9 cellular contexts compared by ENCODE assay signal in genomic region chr3:184016169-184016570, GRCh38. TPM values are rescaled to one million over a fixed set of nuclear protein-coding genes. Genes with fewer than 3 reads are reported as not detected.
A peak's percentile ranks its signal among the peaks of the same experiment; 100 is the strongest.
DNase-seq lines count a peak whose midpoint lies in the region; ATAC-seq and TF ChIP-seq lines count a peak whose summit lies in the region.
"Had no signal": no experiment of that assay in that cellular context is flagged by ENCODE, and none has a peak within 500 bp of the region (broad histone marks: within the 10 kb centered on the region; RNA-seq: fewer than 3 reads in every experiment).

No MANE protein-coding gene starts in this region.

- no peak for TF ChIP-seq CTCF in GM23338 (conservative IDR thresholded peaks at IDR 0.05; ENCODE audit: low read depth in 2 of 2)
- TF ChIP-seq CTCF in mesothelial cell of epicardium (IDR thresholded peaks at IDR 0.05; ENCODE audit: unreplicated experiment), result no peak

- H3K27ac Mint-ChIP-seq in GM23338 (no peak overlapping the region), mesothelial cell of epicardium (peak overlapping the region; percentile 25)
- H3K27ac Mint-ChIP-seq in activated T-helper 2 cell treated with anti-CD3 and anti-CD28 coated beads, Interferon-gamma antibody, Interleukin-2, Interleukin-4, amounts not matched to agents 10 μg/mL and 5 μg/mL and 100 μg/mL, durations not matched to agents 14 hours and 24 hours and 36 hours, result no peak overlapping the region

- no peak for DNase-seq in GM23338 (ENCODE audit: low spot score)
- no peak for DNase-seq in activated T-helper 2 cell treated with anti-CD3 and anti-CD28 coated beads, Interferon-gamma antibody, Interleukin-2, Interleukin-4, amounts not matched to agents 10 μg/mL and 5 μg/mL and 100 μg/mL, durations not matched to agents 14 hours and 24 hours and 36 hours (ENCODE audit: low spot score)
- DNase-seq in mesothelial cell of epicardium (ENCODE audit: low spot score in 2 of 2, unreplicated experiment in 2 of 2), result no peak
- DNase-seq in H4 (ENCODE audit: low spot score), result no peak
- DNase-seq in activated gamma-delta T cell (lab: John Stamatoyannopoulos, UW), result no peak

- H3K36me3 ChIP-seq in ACC112 (ENCODE audit: insufficient read depth, low read length), result peaks cover 5% of the 10 kb centered on the region
- no peaks in the 10 kb centered on the region for H3K36me3 ChIP-seq in GM23338 (ENCODE audit: insufficient read depth)

- H3K36me3 Mint-ChIP-seq in GM23338 (ENCODE audit: low read depth) (peaks cover 24% of the 10 kb centered on the region), mesothelial cell of epicardium (peaks cover 21% of the 10 kb centered on the region)
- peaks cover 9% of the 10 kb centered on the region for H3K36me3 Mint-ChIP-seq in activated T-helper 2 cell treated with anti-CD3 and anti-CD28 coated beads, Interferon-gamma antibody, Interleukin-2, Interleukin-4, amounts not matched to agents 10 μg/mL and 5 μg/mL and 100 μg/mL, durations not matched to agents 14 hours and 24 hours and 36 hours (ENCODE audit: low read depth)

- H3K4me3 Mint-ChIP-seq in GM23338 (peak overlapping the region; percentile 99), mesothelial cell of epicardium (peak overlapping the region; percentile 100)
- H3K4me3 Mint-ChIP-seq in activated T-helper 2 cell treated with anti-CD3 and anti-CD28 coated beads, Interferon-gamma antibody, Interleukin-2, Interleukin-4, amounts not matched to agents 10 μg/mL and 5 μg/mL and 100 μg/mL, durations not matched to agents 14 hours and 24 hours and 36 hours (ENCODE audit: low read depth), result peak overlapping the region; percentile 97

- peaks cover 9% of the 10 kb centered on the region; the same call in 1 of the 2 replicates for H4K20me1 ChIP-seq in GM23338 (replicated peaks; ENCODE audit: insufficient read depth)

- H3K79me2 ChIP-seq in ACC112 (ENCODE audit: control insufficient read depth, insufficient read depth, low read length, unreplicated experiment) (peaks cover 19% of the 10 kb centered on the region), GM23338 (replicated peaks; ENCODE audit: insufficient read depth) (peaks cover 33% of the 10 kb centered on the region)

- H3K27me3 Mint-ChIP-seq in GM23338 (ENCODE audit: insufficient read depth, low read depth, poor library complexity) (peaks cover 6% of the 10 kb centered on the region), mesothelial cell of epicardium (ENCODE audit: low read depth) (peaks cover 2% of the 10 kb centered on the region)
- peaks cover 8% of the 10 kb centered on the region for H3K27me3 Mint-ChIP-seq in activated T-helper 2 cell treated with anti-CD3 and anti-CD28 coated beads, Interferon-gamma antibody, Interleukin-2, Interleukin-4, amounts not matched to agents 10 μg/mL and 5 μg/mL and 100 μg/mL, durations not matched to agents 14 hours and 24 hours and 36 hours (ENCODE audit: low read depth)

- H3K4me1 ChIP-seq in ACC112 (ENCODE audit: control insufficient read depth, insufficient read depth, low read length, unreplicated experiment), result peaks cover 10% of the 10 kb centered on the region
- H3K4me1 ChIP-seq in GM23338 (ENCODE audit: insufficient read depth), result peaks cover 11% of the 10 kb centered on the region

- H3K27me3 ChIP-seq in ACC112 (ENCODE audit: insufficient read depth, low read length) (no peaks in the 10 kb centered on the region), GM23338 (ENCODE audit: insufficient read depth) (no peaks in the 10 kb centered on the region)

- H3K4me1 Mint-ChIP-seq in GM23338, result peaks cover 18% of the 10 kb centered on the region
- peaks cover 21% of the 10 kb centered on the region for H3K4me1 Mint-ChIP-seq in activated T-helper 2 cell treated with anti-CD3 and anti-CD28 coated beads, Interferon-gamma antibody, Interleukin-2, Interleukin-4, amounts not matched to agents 10 μg/mL and 5 μg/mL and 100 μg/mL, durations not matched to agents 14 hours and 24 hours and 36 hours (ENCODE audit: low read depth)
- H3K4me1 Mint-ChIP-seq in mesothelial cell of epicardium, result peaks cover 33% of the 10 kb centered on the region

- H2AFZ ChIP-seq in ACC112 (ENCODE audit: low read length, unreplicated experiment), result no peak overlapping the region
- no peak overlapping the region for H2AFZ ChIP-seq in GM23338

- intact Hi-C loops in activated T-helper 2 cell treated with anti-CD3 and anti-CD28 coated beads, Interferon-gamma antibody, Interleukin-2, Interleukin-4, amounts not matched to agents 10 μg/mL and 5 μg/mL and 100 μg/mL, durations not matched to agents 14 hours and 24 hours and 36 hours (cut with micrococcal nuclease), result loop anchor here (2.0 to 5.0 kb wide), 4 partner anchors 119 to 549 kb away; partner anchors contain the start of genes ALG3, EEF1AKMT4 and EIF2B5

- H3F3A ChIP-seq in GM23338 (replicated peaks; ENCODE audit: low read depth), result no peaks in the 10 kb centered on the region

- H3K9me3 Mint-ChIP-seq in GM23338 (no peaks in the 10 kb centered on the region), mesothelial cell of epicardium (peaks cover 11% of the 10 kb centered on the region)
- H3K9me3 Mint-ChIP-seq in activated T-helper 2 cell treated with anti-CD3 and anti-CD28 coated beads, Interferon-gamma antibody, Interleukin-2, Interleukin-4, amounts not matched to agents 10 μg/mL and 5 μg/mL and 100 μg/mL, durations not matched to agents 14 hours and 24 hours and 36 hours, result no peaks in the 10 kb centered on the region

- peak overlapping the region; percentile 100 for H3K4me3 ChIP-seq in ACC112 (ENCODE audit: low read depth, low read length)
- peak overlapping the region; percentile 98 for H3K4me3 ChIP-seq in GM23338

- no peak overlapping the region for H3K27ac ChIP-seq in ACC112 (ENCODE audit: low read depth, low read length)
- no peak overlapping the region for H3K27ac ChIP-seq in GM23338 (ENCODE audit: low read depth)

- peak overlapping the region; percentile 84 for H3K4me2 ChIP-seq in GM23338

- ATAC-seq in GM23338 (no peak), HG03354 (IDR thresholded peaks at IDR 0.05; ENCODE audit: poor library complexity, severe bottlenecking, unreplicated experiment) (no peak), HG02678 (IDR thresholded peaks at IDR 0.05; ENCODE audit: unreplicated experiment) (no peak)

- no peaks in the 10 kb centered on the region for H3K9me2 ChIP-seq in GM23338 (ENCODE audit: insufficient read depth)

TF ChIP-seq in GM23338, 12 proteins besides CTCF, POLR2A, EP300 and RAD21 (continues in another document):
- TF ChIP-seq NANOG (IDR thresholded peaks at IDR 0.05; ENCODE audit: borderline replicate concordance) (no peak), EZH2phosphoT487 (IDR thresholded peaks at IDR 0.05; ENCODE audit: unreplicated experiment) (no peak), POLR2AphosphoS5 (IDR thresholded peaks at IDR 0.05; ENCODE audit: low read depth) (no peak), EZH2 (IDR thresholded peaks at IDR 0.05; ENCODE audit: low read depth, unreplicated experiment) (no peak), CREB1 (CRISPR knock-in tag; IDR thresholded peaks at IDR 0.05; ENCODE audit: low read depth) (no peak), STAT1 (IDR thresholded peaks at IDR 0.05; ENCODE audit: unreplicated experiment) (no peak), ZNF114 (CRISPR knock-in tag; IDR thresholded peaks at IDR 0.05) (no peak), JUNB (IDR thresholded peaks at IDR 0.05; ENCODE audit: unreplicated experiment) (no peak)

RNA-seq across cellular contexts. Expression of gene ABCC5, which starts 1.5 kb away (rescaled TPM):
- total RNA-seq in GM23338 (2014; rRNA removed; shearing (Covaris generic)), result 38.5 and 39.9 TPM in 2 replicates
- polyA plus RNA-seq in GM23338 (2016; fragmentation: Nextera tagmentation; extraction: Ambion mirVana), result 14.0 TPM in 2 replicates
- total RNA-seq in activated T-helper 2 cell treated with anti-CD3 and anti-CD28 coated beads, Interferon-gamma antibody, Interleukin-2, Interleukin-4, amounts not matched to agents 10 μg/mL and 5 μg/mL and 100 μg/mL, durations not matched to agents 14 hours and 24 hours and 36 hours, result 20.6 and 21.0 TPM in 2 replicates
- total RNA-seq in mesothelial cell of epicardium, result 60.4 to 63.4 TPM (median 62.3 TPM) in 3 replicates
- 8.3 and 10.6 TPM in 2 replicates for total RNA-seq in H4 (2014; rRNA removed; shearing (Covaris generic))

RNA-seq across cellular contexts. Expression of gene HTR3D, which starts 15.4 kb away (rescaled TPM):
- not detected in 2 replicates for total RNA-seq in GM23338 (2014; rRNA removed; shearing (Covaris generic))
- polyA plus RNA-seq in GM23338 (2016; fragmentation: Nextera tagmentation; extraction: Ambion mirVana), result not detected in 2 replicates
- total RNA-seq in activated T-helper 2 cell treated with anti-CD3 and anti-CD28 coated beads, Interferon-gamma antibody, Interleukin-2, Interleukin-4, amounts not matched to agents 10 μg/mL and 5 μg/mL and 100 μg/mL, durations not matched to agents 14 hours and 24 hours and 36 hours, result not detected in 2 replicates
- total RNA-seq in mesothelial cell of epicardium, result not detected in 3 replicates
- total RNA-seq in H4 (2014; rRNA removed; shearing (Covaris generic)), result not detected in 2 replicates
- total RNA-seq: esophagus mucosa had no signal

RNA-seq across cellular contexts. Expression of gene HTR3C, which starts 36.7 kb away (rescaled TPM):
- total RNA-seq in GM23338 (2014; rRNA removed; shearing (Covaris generic)), result not detected in 2 replicates
- polyA plus RNA-seq in GM23338 (2016; fragmentation: Nextera tagmentation; extraction: Ambion mirVana), result not detected in 2 replicates
- not detected in 2 replicates for total RNA-seq in activated T-helper 2 cell treated with anti-CD3 and anti-CD28 coated beads, Interferon-gamma antibody, Interleukin-2, Interleukin-4, amounts not matched to agents 10 μg/mL and 5 μg/mL and 100 μg/mL, durations not matched to agents 14 hours and 24 hours and 36 hours
- not detected in 3 replicates for total RNA-seq in mesothelial cell of epicardium
- not detected in 2 replicates for total RNA-seq in H4 (2014; rRNA removed; shearing (Covaris generic))
- total RNA-seq: esophagus mucosa had no signal
